ENCODE assay signal across 16 cellular contexts in genomic region chr15:77619883-77620282, GRCh38. TPM values are rescaled to one million over a fixed set of nuclear protein-coding genes. Genes with fewer than 3 reads are reported as not detected.
A peak's percentile ranks its signal among the peaks of the same experiment; 100 is the strongest.
DNase-seq lines count a peak whose midpoint lies in the region; ATAC-seq, FAIRE-seq and TF ChIP-seq lines count a peak whose summit lies in the region.
"Had no signal": no experiment of that assay in that cellular context is flagged by ENCODE, and none has a peak within 500 bp of the region (broad histone marks: within the 10 kb centered on the region; RNA-seq: fewer than 3 reads in every experiment).

No MANE protein-coding gene starts in this region.

- no peaks in the 10 kb centered on the region for H4K20me1 ChIP-seq in HepG2 (ENCODE audit: insufficient read depth, low read length)
- H4K20me1 ChIP-seq: BLaER1 had no signal

- no peak overlapping the region for H3K27ac Mint-ChIP-seq in activated CD4-positive, alpha-beta T cell treated with anti-CD3 and anti-CD28 coated beads, Interleukin-2, amount 10 ng/mL, durations not matched to agents 7 days and 5 days
- H3K27ac Mint-ChIP-seq: CD14-positive monocyte; CD4-positive, alpha-beta memory T cell had no signal

- TF ChIP-seq POLR2A in HepG2 (IDR thresholded peaks at IDR 0.05; ENCODE audit: insufficient read depth in 1 of 2, low read depth in 2 of 2, low read length in 2 of 2) (no peak), right lobe of liver (IDR thresholded peaks at IDR 0.05) (no peak)

- H3K4me1 Mint-ChIP-seq in activated CD4-positive, alpha-beta T cell treated with anti-CD3 and anti-CD28 coated beads, Interleukin-2, amount 10 ng/mL, durations not matched to agents 7 days and 5 days: no peaks in the 10 kb centered on the region
- H3K4me1 Mint-ChIP-seq: CD14-positive monocyte; CD4-positive, alpha-beta memory T cell had no signal

- H3K4me3 Mint-ChIP-seq in activated CD4-positive, alpha-beta T cell treated with anti-CD3 and anti-CD28 coated beads, Interleukin-2, amount 10 ng/mL, durations not matched to agents 7 days and 5 days: no peak overlapping the region
- H3K4me3 Mint-ChIP-seq: CD14-positive monocyte; CD4-positive, alpha-beta memory T cell had no signal

- no peaks in the 10 kb centered on the region for H3K27me3 Mint-ChIP-seq in activated CD4-positive, alpha-beta T cell treated with anti-CD3 and anti-CD28 coated beads, Interleukin-2, amount 10 ng/mL, durations not matched to agents 7 days and 5 days

- H3K9ac ChIP-seq in HepG2 (ENCODE audit: insufficient read depth, low read depth, low read length) (no peak overlapping the region), neuronal stem cell (ENCODE audit: low read depth, low read length, poor library complexity) (no peak overlapping the region)
- H3K9ac ChIP-seq: BLaER1 had no signal

- no peaks in the 10 kb centered on the region for H3K36me3 ChIP-seq in HepG2 (replicated peaks in 1 of 2; ENCODE audit: control insufficient read depth in 1 of 2, insufficient read depth in 2 of 2, low read length in 2 of 2)
- H3K36me3 ChIP-seq in right lobe of liver: no peaks in the 10 kb centered on the region
- H3K36me3 ChIP-seq in neuronal stem cell (replicated peaks in 1 of 2; ENCODE audit: control insufficient read depth in 2 of 2, insufficient read depth in 2 of 2, low read length in 2 of 2): peaks cover 8 to 9% of the 10 kb centered on the region in 2 donors
- H3K36me3 ChIP-seq: BLaER1 had no signal

- H2AFZ ChIP-seq in HepG2 (ENCODE audit: low read length) (no peak overlapping the region), neuronal stem cell (ENCODE audit: low read length) (no peak overlapping the region)

- DNase-seq in HepG2 (ENCODE audit: low spot score) (no peak), right lobe of liver (no peak), dorsolateral prefrontal cortex (no peak), neuronal stem cell (ENCODE audit: low spot score) (no peak)
- no peak for DNase-seq in activated CD4-positive, alpha-beta T cell treated with anti-CD3 and anti-CD28 coated beads, Interleukin-2, amount 10 ng/mL, durations not matched to agents 7 days and 5 days
- DNase-seq: ACHN; CD4-positive, alpha-beta memory T cell; DMS153; DMS79; GDM1; KBM-7 had no signal

- ATAC-seq in HepG2 (no peak), right lobe of liver (no peak), SK-N-SH treated with all-trans-retinoic acid at 6 μM for 48 hours (no peak), HG03457 (IDR thresholded peaks at IDR 0.05; ENCODE audit: unreplicated experiment) (no peak)

- BruUV-seq in HepG2 (replicated peaks; lab: Mats Ljungman, UMichigan): no TSS peak

- FAIRE-seq in HepG2 (lab: Jason Lieb, UNC): no peak

- no peak overlapping the region for H4K8ac ChIP-seq in neuronal stem cell (ENCODE audit: low read depth, low read length)

- WGBS in HepG2 (ENCODE audit: low lambda C conversion rate): 33% methylated on average over 2 of the region's 6 CpGs
- 20% methylated on average over 1 of the region's 6 CpGs for WGBS in right lobe of liver (ENCODE audit: insufficient coverage, low coverage, low lambda C conversion rate, missing lambda C conversion rate)
- WGBS in neuronal stem cell (ENCODE audit: extremely low coverage in 2 of 2, insufficient read length in 2 of 2, insufficient replicate concordance in 1 of 2), 2 donors: no CpG with 5 or more reads among the region's 6 CpGs

- H3K79me2 ChIP-seq in HepG2 (ENCODE audit: insufficient read depth, low read length): no peaks in the 10 kb centered on the region

- TF ChIP-seq CTCF in HepG2 (CRISPR knock-in tag; IDR thresholded peaks at IDR 0.05): no peak
- no peak for TF ChIP-seq CTCF in right lobe of liver (IDR thresholded peaks at IDR 0.05)
- TF ChIP-seq CTCF in dorsolateral prefrontal cortex (IDR thresholded peaks at IDR 0.05 in 54 of 56, conservative IDR thresholded peaks at IDR 0.05 in 2 of 56; ENCODE audit: low read depth in 1 of 56, partially characterized antibody in 56 of 56): no peak

- no peaks in the 10 kb centered on the region for H3K9me3 Mint-ChIP-seq in activated CD4-positive, alpha-beta T cell treated with anti-CD3 and anti-CD28 coated beads, Interleukin-2, amount 10 ng/mL, durations not matched to agents 7 days and 5 days

- no peak overlapping the region for H2BK120ac ChIP-seq in neuronal stem cell (ENCODE audit: low read depth, low read length)

- H2BK5ac ChIP-seq in neuronal stem cell (ENCODE audit: low read length): no peak overlapping the region

- no peak overlapping the region for H4K91ac ChIP-seq in neuronal stem cell (ENCODE audit: low read depth, low read length, poor library complexity)

- H3K27ac ChIP-seq in HepG2 (ENCODE audit: extremely low read length, insufficient read depth, low read length): no peak overlapping the region
- no peak overlapping the region for H3K27ac ChIP-seq in right lobe of liver
- H3K27ac ChIP-seq in dorsolateral prefrontal cortex: peak overlapping the region in 48 of 59 donors; percentile 4 to 87 (median 57)
- H3K27ac ChIP-seq in neuronal stem cell (replicated peaks; ENCODE audit: low read length): no peak overlapping the region
- H3K27ac ChIP-seq: BLaER1 had no signal

- H3K23ac ChIP-seq in neuronal stem cell (ENCODE audit: low read depth, low read length, poor library complexity): peak overlapping the region; percentile 87

- peak overlapping the region; percentile 66 for H3K14ac ChIP-seq in neuronal stem cell (ENCODE audit: low read length)

- H3K18ac ChIP-seq in neuronal stem cell (ENCODE audit: low read length): peak overlapping the region; percentile 4

- H3K4me2 ChIP-seq in HepG2 (ENCODE audit: low read depth, low read length) (no peak overlapping the region), neuronal stem cell (ENCODE audit: insufficient read depth, low read length, poor library complexity, severe bottlenecking) (no peak overlapping the region)
- H3K4me2 ChIP-seq: BLaER1 had no signal

- TF ChIP-seq RAD21 in HepG2 (CRISPR knock-in tag; IDR thresholded peaks at IDR 0.05): no peak

- H3K36me3 Mint-ChIP-seq in activated CD4-positive, alpha-beta T cell treated with anti-CD3 and anti-CD28 coated beads, Interleukin-2, amount 10 ng/mL, durations not matched to agents 7 days and 5 days (ENCODE audit: low read depth): no peaks in the 10 kb centered on the region
- H3K36me3 Mint-ChIP-seq: CD14-positive monocyte; CD4-positive, alpha-beta memory T cell had no signal

- no peak overlapping the region for H2BK15ac ChIP-seq in neuronal stem cell (ENCODE audit: low read length)

- intact Hi-C loops in HepG2 (cut with micrococcal nuclease; ENCODE audit: unreplicated experiment): no loop called here
- intact Hi-C loops in right lobe of liver (cut with DNase I): no loop called here
- intact Hi-C loops in dorsolateral prefrontal cortex (cut with DNase I): loop anchor here (10.0 kb wide), 2 partner anchors 205 to 505 kb away; no protein-coding TSS in a partner anchor

- peak overlapping the region; percentile 49 for H2AK5ac ChIP-seq in neuronal stem cell (ENCODE audit: low read depth, low read length)

- in situ Hi-C loops in HepG2 (cut with HindIII; ENCODE audit: extremely low pct_ligation_motif_present, low pct_unique_long_range_greater_than_20kb): no loop called here

- no peak overlapping the region for H3K4ac ChIP-seq in neuronal stem cell (ENCODE audit: low read length)

- H3K4me3 ChIP-seq in HepG2 (replicated peaks in 1 of 3; ENCODE audit: insufficient read depth in 1 of 3, low read depth in 2 of 3, low read length in 3 of 3) (no peak overlapping the region), right lobe of liver (no peak overlapping the region), dorsolateral prefrontal cortex (no peak overlapping the region), neuronal stem cell (ENCODE audit: low read length in 2 of 2) (no peak overlapping the region)
- H3K4me3 ChIP-seq: BLaER1, HAP-1 had no signal

- no peak for TF ChIP-seq EP300 in HepG2 (IDR thresholded peaks at IDR 0.05; ENCODE audit: low read depth in 2 of 2, low read length in 2 of 2)
- no peak for TF ChIP-seq EP300 in HepG2 (CRISPR knock-in tag; IDR thresholded peaks at IDR 0.05; ENCODE audit: borderline replicate concordance)

- H3K27me3 ChIP-seq in HepG2 (ENCODE audit: control insufficient read depth in 1 of 2, insufficient read depth in 2 of 2, low read length in 2 of 2): peaks cover 0 to 5% of the 10 kb centered on the region in 2 experiments; a peak in 4 of 5 replicates
- H3K27me3 ChIP-seq in right lobe of liver: no peaks in the 10 kb centered on the region
- no peaks in the 10 kb centered on the region for H3K27me3 ChIP-seq in dorsolateral prefrontal cortex
- no peaks in the 10 kb centered on the region for H3K27me3 ChIP-seq in neuronal stem cell (ENCODE audit: control insufficient read depth in 3 of 3, insufficient read depth in 3 of 3, low read depth in 1 of 3, low read length in 3 of 3)

- CTCF ChIA-PET in HepG2 (lab: Yijun Ruan, JAX; ENCODE audit: low intra/inter-chr PET ratio, low total read pairs): interaction anchor here (1.6 kb wide), 1 partner anchor 13 kb away, joined by 3 read pairs; the partner anchor contains the start of gene LINGO1
- CTCF ChIA-PET in activated CD4-positive, alpha-beta T cell treated with anti-CD3 and anti-CD28 coated beads, Interleukin-2, amount 10 ng/mL, durations not matched to agents 7 days and 5 days (lab: Charles Lee): interaction anchor here (1.0 to 1.2 kb wide), 2 partner anchors 12 to 14 kb away, joined by 3 to 4 read pairs; no protein-coding TSS in a partner anchor

- H2BK12ac ChIP-seq in neuronal stem cell (ENCODE audit: low read length): no peak overlapping the region

- POLR2A ChIA-PET in HepG2 (lab: Yijun Ruan, JAX): no interaction called here
- POLR2A ChIA-PET in activated CD4-positive, alpha-beta T cell treated with anti-CD3 and anti-CD28 coated beads, Interleukin-2, amount 10 ng/mL, durations not matched to agents 7 days and 5 days (lab: Charles Lee): interaction anchor here (0.6 kb wide), 1 partner anchor 128 kb away, joined by 5 read pairs; no protein-coding TSS in a partner anchor

- H3K4me1 ChIP-seq in HepG2 (ENCODE audit: insufficient read depth, low read length) (peaks cover 41% of the 10 kb centered on the region), right lobe of liver (no peaks in the 10 kb centered on the region), neuronal stem cell (ENCODE audit: control insufficient read depth in 2 of 2, insufficient read depth in 1 of 2, low read depth in 1 of 2, low read length in 2 of 2) (peaks cover 28 to 33% of the 10 kb centered on the region in 2 donors)

- H3K9me3 ChIP-seq in HepG2 (ENCODE audit: low read length): no peaks in the 10 kb centered on the region
- no peaks in the 10 kb centered on the region for H3K9me3 ChIP-seq in right lobe of liver
- no peaks in the 10 kb centered on the region for H3K9me3 ChIP-seq in neuronal stem cell (replicated peaks in 1 of 2; ENCODE audit: control insufficient read depth in 2 of 2, insufficient read depth in 1 of 2, low read depth in 1 of 2, low read length in 2 of 2)
- H3K9me3 ChIP-seq: BLaER1, HAP-1 had no signal

- H3K79me1 ChIP-seq in neuronal stem cell (ENCODE audit: low read depth, low read length): peaks cover 19% of the 10 kb centered on the region

RNA-seq across cellular contexts. Expression of gene LINGO1, which starts 12.8 kb away (rescaled TPM):
- total RNA-seq in HepG2 (2016; rRNA removed; fragmentation: Illumina TruSeq; extraction: Trizol) (not detected in 2 replicates), right lobe of liver (1 to 10 TPM in 1 of 6 experiments, under 1 TPM in 5; 0.31 to 1.2 (median 0.39) TPM), dorsolateral prefrontal cortex (100 to 1,000 TPM in 114 of 120 experiments, 10 to 100 TPM in 6; 54.7 to 233 (median 155) TPM)
- total RNA-seq in HepG2 (2016; cell fraction: cytosol; rRNA removed; fragmentation: Illumina TruSeq; extraction: Trizol; ENCODE audit: low read depth): not detected in 2 replicates
- 0.06 TPM in 1 of 2 replicates, not detected in the other for total RNA-seq in HepG2 (2016; cell fraction: insoluble cytoplasmic fraction; rRNA removed; fragmentation: Illumina TruSeq; extraction: Trizol)
- 0.14 TPM in 1 of 2 replicates, not detected in the other for total RNA-seq in HepG2 (2016; cell fraction: membrane; rRNA removed; fragmentation: Illumina TruSeq; extraction: Trizol)
- total RNA-seq in HepG2 (2016; cell fraction: nucleus; rRNA removed; fragmentation: Illumina TruSeq; extraction: Trizol): not detected in 2 replicates
- 0.07 and 0.08 TPM in 2 replicates for polyA plus RNA-seq in HepG2 (2011; rRNA removed)
- polyA plus RNA-seq in HepG2 (2011; cell fraction: cytosol; rRNA removed): 0.07 and 0.14 TPM in 2 replicates
- 0.05 TPM in 1 of 2 replicates, not detected in the other for polyA plus RNA-seq in HepG2 (2011; cell fraction: nucleus; rRNA removed)
- not detected in 2 replicates for polyA plus RNA-seq in HepG2 (2012)
- 0.05 TPM in 1 of 2 replicates, not detected in the other for polyA plus RNA-seq in HepG2 (2016; cell fraction: cytosol; fragmentation: Illumina TruSeq; extraction: Trizol; ENCODE audit: low read depth)
- 0.10 TPM in 1 of 2 replicates, not detected in the other for polyA plus RNA-seq in HepG2 (2016; cell fraction: insoluble cytoplasmic fraction; fragmentation: Illumina TruSeq; extraction: Trizol; ENCODE audit: low read depth)
- 0.16 TPM in 2 replicates for polyA plus RNA-seq in HepG2 (2016; cell fraction: membrane; fragmentation: Illumina TruSeq; extraction: Trizol; ENCODE audit: low read depth)
- polyA plus RNA-seq in HepG2 (2016; cell fraction: nucleus; fragmentation: Illumina TruSeq; extraction: Trizol; ENCODE audit: insufficient read depth, low read depth): not detected in 2 replicates
- 1.4 TPM in 1 of 2 replicates, not detected in the other for polyA minus RNA-seq in HepG2 (2011; rRNA and poly(A)+ RNA removed; ENCODE audit: low replicate concordance)
- not detected in 2 replicates for polyA minus RNA-seq in HepG2 (2011; cell fraction: cytosol; rRNA and poly(A)+ RNA removed)
- not detected in 2 replicates for polyA minus RNA-seq in HepG2 (2011; cell fraction: nucleus; rRNA and poly(A)+ RNA removed)
- polyA plus RNA-seq in neuronal stem cell (2013, experiment 1 of 2): 61.3 TPM
- 62.0 TPM for polyA plus RNA-seq in neuronal stem cell (2013, experiment 2 of 2)
- total RNA-seq in activated CD4-positive, alpha-beta T cell treated with anti-CD3 and anti-CD28 coated beads, Interleukin-2, amount 10 ng/mL, durations not matched to agents 7 days and 5 days: not detected
- total RNA-seq: CD4-positive, alpha-beta memory T cell had no signal
- polyA plus RNA-seq: CD14-positive monocyte; CD4-positive, alpha-beta memory T cell had no signal

Comparison
In these comparisons a context has a peak if more than half of its experiments do, and no peak if none do; other contexts are left out.
1. H3K27ac ChIP-seq: peak in dorsolateral prefrontal cortex (48 of 59); none in HepG2 (single experiment), right lobe of liver (0 of 3) and neuronal stem cell (single experiment).
2. RNA of gene LINGO1, which starts 12.8 kb away (total RNA-seq): 54.7 to 233 TPM in dorsolateral prefrontal cortex; 0.31 to 1.2 TPM in right lobe of liver, not detected in activated CD4-positive, alpha-beta T cell treated with anti-CD3 and anti-CD28 coated beads, Interleukin-2, amount 10 ng/mL, durations not matched to agents 7 days and 5 days and 0.06 to 0.14 TPM in HepG2; every median in the first group is over 10 times any median in the second.
3. intact Hi-C loops: an anchor here in dorsolateral prefrontal cortex (10.0 kb wide); none called in HepG2 and right lobe of liver.